8 cellular contexts compared by ENCODE assay signal in genomic region chr6:159728552-159728951, GRCh38. TPM values are rescaled to one million over a fixed set of nuclear protein-coding genes. Genes with fewer than 3 reads are reported as not detected.
DNase-seq lines count a peak whose midpoint lies in the region; ATAC-seq and TF ChIP-seq lines count a peak whose summit lies in the region.

No MANE protein-coding gene starts in this region.

- peak overlapping the region in 3 of 4 donors; percentile 66 to 100 (median 81) for H3K4me3 ChIP-seq in adrenal gland
- peak overlapping the region; percentile 87 to 94 for H3K4me3 ChIP-seq in left lung
- peak overlapping the region; percentile 75 to 96 (median 84) for H3K4me3 ChIP-seq in tibial nerve

- 1 to 2% (median 1%) methylated on average over 8 of the region's 8 CpGs for whole genome bisulfite sequencing in adrenal gland, 4 donors
- WGBS in tibial nerve, 2 donors: 2 to 3% methylated on average over 8 of the region's 8 CpGs

- H3K4me1 Mint-ChIP-seq in activated T-cell treated with anti-CD3 and anti-CD28 coated beads, Interleukin-2, amount 50 U/mL, for 72 hours (ENCODE audit: low read depth): peaks cover 69% of the 10 kb centered on the region

- intact Hi-C loops in adrenal gland (cut with DNase I) (loop anchor here in 1 of 2 donors (5.0 kb wide), 1 partner anchor 36 kb away; the partner anchor contains the start of gene SOD2), left lung (cut with DNase I) (no loop called here)

- H3K36me3 ChIP-seq in adrenal gland (replicated peaks in 1 of 2) (no peaks in the 10 kb centered on the region), left lung (no peaks in the 10 kb centered on the region), tibial nerve (no peaks in the 10 kb centered on the region)

- H3K27ac ChIP-seq in adrenal gland: peak overlapping the region; percentile 90 to 100 (median 99)
- H3K27ac ChIP-seq in left lung: peak overlapping the region; percentile 99
- peak overlapping the region; percentile 98 to 100 (median 99) for H3K27ac ChIP-seq in tibial nerve

- H3K9me3 ChIP-seq in adrenal gland (replicated peaks in 1 of 3): no peaks in the 10 kb centered on the region
- H3K9me3 ChIP-seq in left lung: no peaks in the 10 kb centered on the region
- no peaks in the 10 kb centered on the region for H3K9me3 ChIP-seq in tibial nerve

- in situ Hi-C loops in G401 (cut with HindIII; ENCODE audit: low sequenced_read_pairs): no loop called here
- in situ Hi-C loops in GM13976 (cut with MboI; ENCODE audit: low sequenced_read_pairs, unreplicated experiment): no loop called here

- no peak for ATAC-seq in activated T-cell treated with anti-CD3 and anti-CD28 coated beads, Interleukin-2, amount 50 U/mL, for 72 hours (replicated peaks in 1 of 2)
- no peak for ATAC-seq in left lung

- H3K27me3 Mint-ChIP-seq in activated T-cell treated with anti-CD3 and anti-CD28 coated beads, Interleukin-2, amount 50 U/mL, for 72 hours (ENCODE audit: low read depth): no peaks in the 10 kb centered on the region

- DNase-seq in activated T-cell treated with anti-CD3 and anti-CD28 coated beads, Interleukin-2, amount 50 U/mL, for 72 hours: no peak
- DNase-seq in activated T-cell treated with anti-CD3 and anti-CD28 coated beads for 4 hours (no peak), adrenal gland (no peak), left lung (no peak), tibial nerve (ENCODE audit: low spot score in 2 of 2) (no peak), G401 (ENCODE audit: low spot score) (no peak), GM13976 (ENCODE audit: low spot score) (no peak), DMS53 (lab: John Stamatoyannopoulos, UW) (no peak)

- H3K4me1 ChIP-seq in adrenal gland (replicated peaks in 1 of 2): peaks cover 26 to 53% of the 10 kb centered on the region in 2 donors
- H3K4me1 ChIP-seq in left lung: peaks cover 5 to 75% of the 10 kb centered on the region in 2 donors
- H3K4me1 ChIP-seq in tibial nerve: peaks cover 0 to 64% (median 34%) of the 10 kb centered on the region in 4 donors

- peak overlapping the region; percentile 98 for H3K27ac Mint-ChIP-seq in activated T-cell treated with anti-CD3 and anti-CD28 coated beads, Interleukin-2, amount 50 U/mL, for 72 hours

- no peak for TF ChIP-seq POLR2A in adrenal gland (IDR thresholded peaks at IDR 0.05)
- TF ChIP-seq POLR2A in tibial nerve (IDR thresholded peaks at IDR 0.05): no peak

- no peak for TF ChIP-seq EP300 in tibial nerve (IDR thresholded peaks at IDR 0.05)

- H3K9me3 Mint-ChIP-seq in activated T-cell treated with anti-CD3 and anti-CD28 coated beads, Interleukin-2, amount 50 U/mL, for 72 hours: no peaks in the 10 kb centered on the region

- no peaks in the 10 kb centered on the region for H3K27me3 ChIP-seq in adrenal gland
- H3K27me3 ChIP-seq in left lung: no peaks in the 10 kb centered on the region
- no peaks in the 10 kb centered on the region for H3K27me3 ChIP-seq in tibial nerve

- peak overlapping the region; percentile 84 to 98 for H3K4me3 Mint-ChIP-seq in activated T-cell treated with anti-CD3 and anti-CD28 coated beads, Interleukin-2, amount 50 U/mL, for 72 hours

- H3K36me3 Mint-ChIP-seq in activated T-cell treated with anti-CD3 and anti-CD28 coated beads, Interleukin-2, amount 50 U/mL, for 72 hours (ENCODE audit: insufficient read depth in 2 of 2): peaks cover 7 to 18% of the 10 kb centered on the region in 2 donors

- no peak for TF ChIP-seq CTCF in adrenal gland (IDR thresholded peaks at IDR 0.05)
- TF ChIP-seq CTCF in left lung (IDR thresholded peaks at IDR 0.05): no peak
- no peak for TF ChIP-seq CTCF in tibial nerve (IDR thresholded peaks at IDR 0.05)
- TF ChIP-seq CTCF in GM13976 (IDR thresholded peaks at IDR 0.05; ENCODE audit: borderline replicate concordance, control extremely low read depth, extremely low read depth, insufficient read depth, missing control alignments): no peak

RNA-seq across cellular contexts. Expression of gene WTAP, which starts 1.2 kb away (rescaled TPM):
- 100 to 1,000 TPM; 108 to 109 TPM for total RNA-seq in activated T-cell treated with anti-CD3 and anti-CD28 coated beads, Interleukin-2, amount 50 U/mL, for 72 hours
- total RNA-seq in adrenal gland (100 to 1,000 TPM in 3 of 8 donors, 10 to 100 TPM in 5; 78.9 to 145 (median 85.0) TPM), left lung (100 to 1,000 TPM in 1 of 2 donors, 10 to 100 TPM in 1; 66.6 to 104 TPM), tibial nerve (10 to 100 TPM; 69.3 to 81.4 (median 78.0) TPM)
- 100 to 1,000 TPM in 2 of 3 donors, 10 to 100 TPM in 1; 56.8 to 162 (median 116) TPM for polyA plus RNA-seq in adrenal gland
- total RNA-seq in G401 (2014; rRNA removed; shearing (Covaris generic)): 95.8 and 169 TPM in 2 replicates

RNA-seq across cellular contexts. Expression of gene ACAT2, which starts 33.3 kb away (rescaled TPM):
- total RNA-seq in activated T-cell treated with anti-CD3 and anti-CD28 coated beads, Interleukin-2, amount 50 U/mL, for 72 hours: 10 to 100 TPM; 44.3 to 53.1 TPM
- total RNA-seq in adrenal gland: 100 to 1,000 TPM in 1 of 8 donors, 10 to 100 TPM in 6, 1 to 10 TPM in 1; 8.7 to 163 (median 15.0) TPM
- polyA plus RNA-seq in adrenal gland: 100 to 1,000 TPM in 1 of 3 donors, 10 to 100 TPM in 2; 10.1 to 305 (median 17.4) TPM
- total RNA-seq in left lung: 100 to 1,000 TPM in 1 of 2 donors, 10 to 100 TPM in 1; 31.4 to 116 TPM
- total RNA-seq in tibial nerve: 10 to 100 TPM in 3 of 4 donors, 1 to 10 TPM in 1; 8.1 to 20.6 (median 17.1) TPM
- 46.7 and 79.7 TPM in 2 replicates for total RNA-seq in G401 (2014; rRNA removed; shearing (Covaris generic))

RNA-seq across cellular contexts. Expression of gene SOD2, which starts 35.5 kb away (rescaled TPM):
- total RNA-seq in activated T-cell treated with anti-CD3 and anti-CD28 coated beads, Interleukin-2, amount 50 U/mL, for 72 hours: 10 to 100 TPM; 66.8 to 75.9 TPM
- total RNA-seq in adrenal gland (1,000 to 10,000 TPM in 2 of 8 donors, 100 to 1,000 TPM in 6; 312 to 3,032 (median 460) TPM), left lung (100 to 1,000 TPM; 179 to 879 TPM), tibial nerve (100 to 1,000 TPM in 3 of 4 donors, 10 to 100 TPM in 1; 95.6 to 457 (median 287) TPM)
- polyA plus RNA-seq in adrenal gland: 100 to 1,000 TPM; 129 to 348 (median 208) TPM
- total RNA-seq in G401 (2014; rRNA removed; shearing (Covaris generic)): 33.1 and 38.2 TPM in 2 replicates
